ENCODE assay signal across 8 cellular contexts in the genomic region with DNA sequence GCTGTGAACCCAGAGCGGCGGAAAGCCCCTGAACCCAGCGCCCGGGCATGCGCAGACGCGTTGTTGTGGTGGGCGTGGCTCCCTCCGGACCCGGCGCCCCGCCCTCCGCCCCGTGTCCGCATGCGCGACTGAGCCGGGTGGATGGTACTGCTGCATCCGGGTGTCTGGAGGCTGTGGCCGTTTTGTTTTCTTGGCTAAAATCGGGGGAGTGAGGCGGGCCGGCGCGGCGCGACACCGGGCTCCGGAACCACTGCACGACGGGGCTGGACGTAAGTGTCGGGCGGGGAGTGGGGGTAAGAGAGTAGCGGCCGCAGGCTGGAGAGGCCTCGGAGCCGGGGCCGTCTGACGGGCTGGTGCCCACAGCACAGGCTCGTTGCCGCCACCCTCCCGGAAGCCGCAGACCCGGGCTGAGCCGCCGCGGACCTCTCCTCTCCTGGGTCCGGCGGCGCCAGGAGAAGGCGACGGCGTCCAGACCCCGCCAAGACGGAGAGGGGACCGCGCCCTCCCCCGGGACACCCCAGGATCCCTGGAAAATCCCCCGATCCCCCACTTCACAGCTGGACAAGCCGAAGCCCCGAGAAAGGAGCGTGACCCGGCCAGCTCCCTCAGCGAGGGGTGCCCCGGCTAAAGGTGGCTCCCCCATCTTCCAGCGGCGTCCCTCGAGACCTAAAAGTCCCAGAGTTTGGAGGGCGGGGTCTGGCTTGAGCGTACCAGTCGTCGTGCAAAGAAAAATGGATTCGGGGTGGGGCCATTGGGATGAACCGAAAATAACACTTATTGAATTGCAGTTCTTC. TPM values are rescaled to one million over a fixed set of nuclear protein-coding genes. Genes with fewer than 3 reads are reported as not detected.
DNase-seq lines count a peak whose midpoint lies in the region; ATAC-seq and TF ChIP-seq lines count a peak whose summit lies in the region.

TSS of gene TMEM50A (plus strand) at position 147 of the 794 bp plus-strand sequence. CDS start 2,153 bp downstream, outside the sequence.

- H3F3A ChIP-seq in PC-3 (ENCODE audit: low read length, unreplicated experiment): no peaks in the 10 kb centered on the region

- intact Hi-C loops in PC-3 (cut with micrococcal nuclease): loop anchor here (5.0 to 10.0 kb wide), 2 partner anchors 91 to 96 kb away; partner anchors contain the start of genes MACO1 and RSRP1

- ATAC-seq in GM21526 (IDR thresholded peaks at IDR 0.05; ENCODE audit: low FRiP score, unreplicated experiment) (peak; percentile 59), PC-3 (peak; percentile 76)

- peaks cover 55% of the 10 kb centered on the region for H3K79me2 ChIP-seq in PC-3 (ENCODE audit: low read length)

- H2AFZ ChIP-seq in PC-3 (ENCODE audit: low read length): peak within 1 kb of the TSS; percentile 95

- TF ChIP-seq CTCF in PC-3 (conservative IDR thresholded peaks at IDR 0.05; ENCODE audit: low read depth, low read length): no peak

- H4K20me1 ChIP-seq in PC-3 (ENCODE audit: low read length): peaks cover 17% of the 10 kb centered on the region; the same call in 1 of the 2 replicates

- H3K36me3 ChIP-seq in PC-3 (ENCODE audit: low read depth, low read length): peaks cover 8% of the 10 kb centered on the region

- POLR2A ChIA-PET in PC-3 (lab: Charles Lee; ENCODE audit: unreplicated experiment): no interaction called here

- H3K27me3 ChIP-seq in PC-3 (ENCODE audit: low read length): no peaks in the 10 kb centered on the region

- BruUV-seq in PC-3 (replicated peaks; lab: Mats Ljungman, UMichigan): TSS peak; percentile 60

- H3K4me2 ChIP-seq in PC-3 (ENCODE audit: low read length): peak within 1 kb of the TSS; percentile 90

- H3K4me3 ChIP-seq in PC-3 (ENCODE audit: low read length): peak within 1 kb of the TSS; percentile 100

- peaks cover 13% of the 10 kb centered on the region for H3K4me1 ChIP-seq in PC-3 (ENCODE audit: insufficient read depth, low read length)

- peak within 1 kb of the TSS; percentile 78 for H3K27ac ChIP-seq in PC-3 (ENCODE audit: low read length)
- H3K27ac ChIP-seq in epithelial cell of prostate: peak within 1 kb of the TSS; percentile 96

- H3K9me3 ChIP-seq in PC-3 (ENCODE audit: low read length): no peaks in the 10 kb centered on the region

- peak within 1 kb of the TSS; percentile 92 for H3K9ac ChIP-seq in PC-3 (ENCODE audit: low read length)

- no peaks in the 10 kb centered on the region for H3K9me2 ChIP-seq in PC-3 (replicated peaks; ENCODE audit: low read length)

- DNase-seq in DMS114 treated with DMSO at 0.1 percent for 48 hours (lab: John Stamatoyannopoulos, UW; ENCODE audit: unreplicated experiment) (peak; percentile 71), HuH-7.5 (ENCODE audit: low spot score) (peak; percentile 80), PC-3 (peak; percentile 79), epithelial cell of prostate (ENCODE audit: low read depth, low spot score) (peak; percentile 27), mucosa of gallbladder (ENCODE audit: low spot score) (peak; percentile 90)
- DNase-seq in activated T-cell treated with anti-CD3 and anti-CD28 coated beads, Interleukin-2, amount 50 U/mL, for 1 hour: peak; percentile 95
- peak; percentile 93 for DNase-seq in stimulated activated CD8-positive, alpha-beta memory T cell treated with anti-CD3 and anti-CD28 coated beads, Interleukin-4, amount 100 ng/mL, for 48 hours

- CTCF ChIA-PET in PC-3 (lab: Charles Lee): no interaction called here

RNA-seq across cellular contexts. Expression of gene TMEM50A, which starts in this region (rescaled TPM):
- total RNA-seq in PC-3 (2014; rRNA removed) (70.2 and 90.5 TPM in 2 replicates), mucosa of gallbladder (124 TPM)

Comparison
In these comparisons a context has a peak if more than half of its experiments do, and no peak if none do; other contexts are left out.
1. Peak in every context shown above with its lines: DNase-seq, ATAC-seq, H3K4me3 ChIP-seq and H3K27ac ChIP-seq.
2. DNase-seq: peak in every context shown above with its lines; median percentile 95 in activated T-cell treated with anti-CD3 and anti-CD28 coated beads, Interleukin-2, amount 50 U/mL, for 1 hour; 93 in stimulated activated CD8-positive, alpha-beta memory T cell treated with anti-CD3 and anti-CD28 coated beads, Interleukin-4, amount 100 ng/mL, for 48 hours; 90 in mucosa of gallbladder; 80 in HuH-7.5; 79 in PC-3; 71 in DMS114 treated with DMSO at 0.1 percent for 48 hours; 27 in epithelial cell of prostate.